ENCODE assay signal across 11 cellular contexts in genomic region chrX:150219374-150220185, GRCh38.
DNase-seq lines count a peak whose midpoint lies in the region; ATAC-seq and TF ChIP-seq lines count a peak whose summit lies in the region.
"Had no signal": no experiment of that assay in that cellular context is flagged by ENCODE, and none has a peak within 500 bp of the region (broad histone marks: within the 10 kb centered on the region; RNA-seq: fewer than 3 reads in every experiment).

No MANE protein-coding gene starts in this region.

- no peak for TF ChIP-seq CTCF in brain (conservative IDR thresholded peaks at IDR 0.05)

- H3K27me3 Mint-ChIP-seq in brain = no peaks in the 10 kb centered on the region

- ATAC-seq in HG02852 (IDR thresholded peaks at IDR 0.05; ENCODE audit: unreplicated experiment) = peak; percentile 82
- no peak for ATAC-seq in HG03097 (IDR thresholded peaks at IDR 0.05; ENCODE audit: low FRiP score, unreplicated experiment)

- H3K4me3 Mint-ChIP-seq in brain = peak overlapping the region in 1 of 5 experiments; percentile 64

- peak; percentile 18 for DNase-seq in GM03348 (ENCODE audit: low spot score)
- DNase-seq in retina = peak; percentile 23
- DNase-seq in NCI-H345 (lab: John Stamatoyannopoulos, UW) = no peak
- no peak for DNase-seq in activated CD4-positive, alpha-beta T cell treated with anti-CD3 and anti-CD28 coated beads, Interleukin-2, amount 50 U/mL, for 1 hour
- DNase-seq: DMS153, NCI-H1092, sigmoid colon had no signal

- peaks cover 12% of the 10 kb centered on the region for H3K4me1 Mint-ChIP-seq in brain

- peak overlapping the region in 3 of 5 experiments; percentile 24 to 41 (median 40) for H3K27ac Mint-ChIP-seq in brain
- H3K27ac Mint-ChIP-seq: activated T-helper 2 cell treated with anti-CD3 and anti-CD28 coated beads, Interferon-gamma antibody, Interleukin-2, Interleukin-4, amounts not matched to agents 10 μg/mL and 5 μg/mL and 100 μg/mL, durations not matched to agents 14 hours and 24 hours and 36 hours had no signal

- no peaks in the 10 kb centered on the region for H3K36me3 Mint-ChIP-seq in brain

- no peaks in the 10 kb centered on the region for H3K9me3 Mint-ChIP-seq in brain
- H3K9me3 Mint-ChIP-seq: activated T-helper 2 cell treated with anti-CD3 and anti-CD28 coated beads, Interferon-gamma antibody, Interleukin-2, Interleukin-4, amounts not matched to agents 10 μg/mL and 5 μg/mL and 100 μg/mL, durations not matched to agents 14 hours and 24 hours and 36 hours had no signal

Comparison
In these comparisons a context has a peak if more than half of its experiments do, and no peak if none do; other contexts are left out.
1. DNase-seq: peak in GM03348 (single experiment) and retina (single experiment); none in NCI-H345 (single experiment) and activated CD4-positive, alpha-beta T cell treated with anti-CD3 and anti-CD28 coated beads, Interleukin-2, amount 50 U/mL, for 1 hour (single experiment).